1 cellular context compared by ENCODE assay signal in the genomic region with DNA sequence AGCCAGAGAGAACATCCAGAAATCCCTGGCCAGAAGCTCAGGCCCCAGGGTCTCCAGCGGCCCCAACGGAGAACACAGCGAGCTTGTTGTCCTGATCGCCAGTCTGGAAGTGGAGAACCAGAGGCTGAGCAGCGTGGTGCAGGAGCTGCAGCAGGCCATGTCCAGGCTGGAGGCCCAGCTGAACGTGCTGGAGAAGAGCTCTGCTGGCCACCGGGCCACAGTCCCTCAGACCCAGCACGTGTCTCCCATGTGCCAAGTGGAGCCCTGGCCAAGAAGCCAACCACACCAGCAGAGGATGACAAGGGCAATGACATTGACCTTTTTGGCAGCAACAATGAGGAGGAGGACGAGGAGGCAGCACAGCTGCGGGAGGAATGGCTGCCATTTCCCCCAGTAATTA.
TF ChIP-seq lines count a peak whose summit lies in the region.

No MANE protein-coding gene starts in this region.

TF ChIP-seq in HepG2, 621 proteins besides CTCF, POLR2A, EP300 and RAD21:
- TF ChIP-seq DMAP1 (CRISPR knock-in tag; IDR thresholded peaks at IDR 0.05), result no peak
- TF ChIP-seq NR2F2 (IDR thresholded peaks at IDR 0.05; ENCODE audit: borderline replicate concordance, low read depth), result no peak
- no peak for TF ChIP-seq ZNF451 (CRISPR knock-in tag; IDR thresholded peaks at IDR 0.05)
- TF ChIP-seq ZFY (CRISPR knock-in tag; IDR thresholded peaks at IDR 0.05), result peak; percentile 29; the same call in 1 of the 2 replicates
- TF ChIP-seq HDAC6 (IDR thresholded peaks at IDR 0.05; ENCODE audit: low read depth, low read length), result no peak
- no peak for TF ChIP-seq NR1H2 (CRISPR knock-in tag; IDR thresholded peaks at IDR 0.05; ENCODE audit: borderline replicate concordance, low read depth)
- TF ChIP-seq, protein P1, sequence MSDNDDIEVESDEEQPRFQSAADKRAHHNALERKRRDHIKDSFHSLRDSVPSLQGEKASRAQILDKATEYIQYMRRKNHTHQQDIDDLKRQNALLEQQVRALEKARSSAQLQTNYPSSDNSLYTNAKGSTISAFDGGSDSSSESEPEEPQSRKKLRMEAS (IDR thresholded peaks at IDR 0.05), result peak; percentile 52
- TF ChIP-seq HNRNPUL1 (IDR thresholded peaks at IDR 0.05; ENCODE audit: low read depth, low read length), result no peak
- peak in 1 of 2 experiments; percentile 54; a peak in 1 of 4 replicates for TF ChIP-seq KLF16 (CRISPR knock-in tag; IDR thresholded peaks at IDR 0.05)
- no peak for TF ChIP-seq SATB2 (CRISPR knock-in tag; IDR thresholded peaks at IDR 0.05)
- TF ChIP-seq NR2F1 (CRISPR knock-in tag; IDR thresholded peaks at IDR 0.05), result peak in 1 of 2 experiments; percentile 29; a peak in 1 of 4 replicates
- peak; percentile 17; the same call in 1 of the 2 replicates for TF ChIP-seq GABPB1 (CRISPR knock-in tag; IDR thresholded peaks at IDR 0.05)
- peak; percentile 61 for TF ChIP-seq ZNF687 (CRISPR knock-in tag; IDR thresholded peaks at IDR 0.05)
- TF ChIP-seq ZNF383 (CRISPR knock-in tag; IDR thresholded peaks at IDR 0.05; ENCODE audit: borderline replicate concordance), result no peak
- TF ChIP-seq RBAK (CRISPR knock-in tag; IDR thresholded peaks at IDR 0.05), result no peak
- TF ChIP-seq ZNF777 (CRISPR knock-in tag; IDR thresholded peaks at IDR 0.05), result no peak
- no peak for TF ChIP-seq CREB3 (CRISPR knock-in tag; IDR thresholded peaks at IDR 0.05)
- TF ChIP-seq GATAD2A (CRISPR knock-in tag; IDR thresholded peaks at IDR 0.05), result 0 out of 2 replicates have a peak, but pooled peaks have one; percentile 16
- no peak for TF ChIP-seq ZNF207 (IDR thresholded peaks at IDR 0.05; ENCODE audit: borderline replicate concordance)
- no peak for TF ChIP-seq THAP9 (CRISPR knock-in tag; IDR thresholded peaks at IDR 0.05; ENCODE audit: borderline replicate concordance)
- peak; percentile 44; the same call in 1 of the 2 replicates for TF ChIP-seq SALL1 (CRISPR knock-in tag; IDR thresholded peaks at IDR 0.05)
- TF ChIP-seq CBFB (CRISPR knock-in tag; IDR thresholded peaks at IDR 0.05), result no peak
- TF ChIP-seq, protein P2, sequence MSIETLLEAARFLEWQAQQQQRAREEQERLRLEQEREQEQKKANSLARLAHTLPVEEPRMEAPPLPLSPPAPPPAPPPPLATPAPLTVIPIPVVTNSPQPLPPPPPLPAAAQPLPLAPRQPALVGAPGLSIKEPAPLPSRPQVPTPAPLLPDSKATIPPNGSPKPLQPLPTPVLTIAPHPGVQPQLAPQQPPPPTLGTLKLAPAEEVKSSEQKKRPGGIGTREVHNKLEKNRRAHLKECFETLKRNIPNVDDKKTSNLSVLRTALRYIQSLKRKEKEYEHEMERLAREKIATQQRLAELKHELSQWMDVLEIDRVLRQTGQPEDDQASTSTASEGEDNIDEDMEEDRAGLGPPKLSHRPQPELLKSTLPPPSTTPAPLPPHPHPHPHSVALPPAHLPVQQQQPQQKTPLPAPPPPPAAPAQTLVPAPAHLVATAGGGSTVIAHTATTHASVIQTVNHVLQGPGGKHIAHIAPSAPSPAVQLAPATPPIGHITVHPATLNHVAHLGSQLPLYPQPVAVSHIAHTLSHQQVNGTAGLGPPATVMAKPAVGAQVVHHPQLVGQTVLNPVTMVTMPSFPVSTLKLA (IDR thresholded peaks at IDR 0.05), result peak; percentile 77
- no peak for TF ChIP-seq NR2F6 (IDR thresholded peaks at IDR 0.05)
- 0 out of 2 replicates have a peak, but pooled peaks have one; percentile 7 for TF ChIP-seq NR2F6 (CRISPR knock-in tag; IDR thresholded peaks at IDR 0.05)
- no peak for TF ChIP-seq POLR2AphosphoS5 (IDR thresholded peaks at IDR 0.05; ENCODE audit: low read depth, low read length)
